Comparison of ENCODE assay signal across 11 cellular contexts in genomic region chr1:65247419-65248359, GRCh38.
DNase-seq lines count a peak whose midpoint lies in the region; ATAC-seq and TF ChIP-seq lines count a peak whose summit lies in the region.
"Had no signal": no experiment of that assay in that cellular context is flagged by ENCODE, and none has a peak within 500 bp of the region (broad histone marks: within the 10 kb centered on the region; RNA-seq: fewer than 3 reads in every experiment).

No MANE protein-coding gene starts in this region.

- no TSS peak for BruUV-seq in MCF 10A (replicated peaks; lab: Mats Ljungman, UMichigan)

- TF ChIP-seq CTCF in HFFc6 (IDR thresholded peaks at IDR 0.05), result no peak
- TF ChIP-seq CTCF in MCF 10A (IDR thresholded peaks at IDR 0.05; ENCODE audit: unreplicated experiment), result no peak

- H3K27ac Mint-ChIP-seq in HFFc6, result peak overlapping the region; percentile 98
- peak overlapping the region; percentile 90 for H3K27ac Mint-ChIP-seq in MCF 10A (ENCODE audit: low read depth, unreplicated experiment)
- H3K27ac Mint-ChIP-seq: activated B cell treated with CpG ODN at 0.5 μM for 24 hours had no signal

- peak; percentile 100 for DNase-seq in HFFc6
- DNase-seq in MCF 10A (ENCODE audit: unreplicated experiment), result peak; percentile 78
- DNase-seq in hippocampal formation (lab: John Stamatoyannopoulos, UW), result peak; percentile 37 to 49
- DNase-seq in stromal cell of bone marrow (ENCODE audit: low read depth), result peak; percentile 88
- no peak for DNase-seq in stimulated activated CD8-positive, alpha-beta memory T cell treated with anti-CD3 and anti-CD28 coated beads, Interleukin-4, amount 100 ng/mL, for 48 hours
- DNase-seq: activated B cell treated with CpG ODN at 0.5 μM for 24 hours, NCI-H146 had no signal

- H3K36me3 Mint-ChIP-seq in HFFc6 (ENCODE audit: low read depth) (no peaks in the 10 kb centered on the region), MCF 10A (ENCODE audit: insufficient read depth, unreplicated experiment) (no peaks in the 10 kb centered on the region)

- H3K27me3 Mint-ChIP-seq in HFFc6 (ENCODE audit: insufficient read depth) (no peaks in the 10 kb centered on the region; the same call in 1 of the 2 replicates), MCF 10A (ENCODE audit: insufficient read depth, unreplicated experiment) (no peaks in the 10 kb centered on the region)

- intact Hi-C loops in MCF 10A (cut with micrococcal nuclease), result no loop called here

- ATAC-seq in HG03039 (IDR thresholded peaks at IDR 0.05; ENCODE audit: unreplicated experiment), result no peak
- ATAC-seq in GM19395 (IDR thresholded peaks at IDR 0.05; ENCODE audit: unreplicated experiment), result no peak
- ATAC-seq in GM21825 (IDR thresholded peaks at IDR 0.05; ENCODE audit: unreplicated experiment), result no peak
- ATAC-seq: GM12878 had no signal

- H3K4me1 Mint-ChIP-seq in HFFc6 (ENCODE audit: low read depth) (peaks cover 51% of the 10 kb centered on the region), MCF 10A (ENCODE audit: insufficient read depth, unreplicated experiment) (peaks cover 11% of the 10 kb centered on the region)
- H3K4me1 Mint-ChIP-seq: activated B cell treated with CpG ODN at 0.5 μM for 24 hours had no signal

- no peaks in the 10 kb centered on the region; the same call in 1 of the 2 replicates for H3K9me3 Mint-ChIP-seq in HFFc6
- no peaks in the 10 kb centered on the region for H3K9me3 Mint-ChIP-seq in MCF 10A (ENCODE audit: unreplicated experiment)
- H3K9me3 Mint-ChIP-seq: activated B cell treated with CpG ODN at 0.5 μM for 24 hours had no signal

- peak overlapping the region; percentile 81 for H3K4me3 Mint-ChIP-seq in HFFc6
- H3K4me3 Mint-ChIP-seq in MCF 10A (ENCODE audit: unreplicated experiment), result peak overlapping the region; percentile 38
- H3K4me3 Mint-ChIP-seq: activated B cell treated with CpG ODN at 0.5 μM for 24 hours had no signal

- CTCF ChIA-PET in MCF 10A (lab: Yijun Ruan, JAX), result interaction anchor here (0.6 to 1.9 kb wide), 12 partner anchors 10 to 1232 kb away, joined by 3 to 6 read pairs (median 4); no protein-coding TSS in a partner anchor

- POLR2A ChIA-PET in MCF 10A (lab: Yijun Ruan, JAX), result interaction anchor here (0.5 to 2.1 kb wide), 7 partner anchors 10 to 1005 kb away, joined by 3 to 7 read pairs (median 4); partner anchors contain the start of genes LEPR and LEPROT
